ENCODE assay signal across 15 cellular contexts in genomic region chr12:127928615-127929014, GRCh38.
DNase-seq lines count a peak whose midpoint lies in the region; ATAC-seq and TF ChIP-seq lines count a peak whose summit lies in the region.
"Had no signal": no experiment of that assay in that cellular context is flagged by ENCODE, and none has a peak within 500 bp of the region (broad histone marks: within the 10 kb centered on the region; RNA-seq: fewer than 3 reads in every experiment).

No MANE protein-coding gene starts in this region.

- intact Hi-C loops in adrenal gland (cut with DNase I): loop anchor here in 1 of 2 donors (10.0 kb wide), 1 partner anchor 254 kb away; no protein-coding TSS in a partner anchor
- intact Hi-C loops in OCI-LY7 (cut with micrococcal nuclease; ENCODE audit: unreplicated experiment): no loop called here

- DNase-seq in EL (peak; percentile 51), adrenal gland (no peak), foreskin fibroblast (peak; percentile 4 to 54), retinal pigment epithelial cell (ENCODE audit: low read depth) (peak; percentile 43), OCI-LY7 (ENCODE audit: low spot score) (no peak)
- DNase-seq: central memory CD4-positive, alpha-beta T cell; DMS79 treated with DMSO at 0.1 percent for 48 hours; KG1; NCI-H1436 treated with DMSO at 0.1 percent for 48 hours; NCI-H510A; OCI-M1; trophoblast cell had no signal

- H2AFZ ChIP-seq in OCI-LY7 (ENCODE audit: low read length): no peak overlapping the region

- no peak for TF ChIP-seq POLR2A in adrenal gland (IDR thresholded peaks at IDR 0.05)

- H3K9me3 ChIP-seq in adrenal gland (replicated peaks in 1 of 3): no peaks in the 10 kb centered on the region
- no peaks in the 10 kb centered on the region for H3K9me3 ChIP-seq in OCI-LY7 (ENCODE audit: low read length)

- no peak overlapping the region for H3K4me2 ChIP-seq in OCI-LY7 (ENCODE audit: low read length)

- ATAC-seq in GM21528 (IDR thresholded peaks at IDR 0.05; ENCODE audit: low FRiP score, unreplicated experiment): no peak
- no peak for ATAC-seq in GM19467 (IDR thresholded peaks at IDR 0.05; ENCODE audit: unreplicated experiment)
- ATAC-seq in GM18868 (IDR thresholded peaks at IDR 0.05; ENCODE audit: unreplicated experiment): no peak

- peak overlapping the region in 3 of 5 donors; percentile 46 to 72 (median 62) for H3K27ac ChIP-seq in adrenal gland
- no peak overlapping the region for H3K27ac ChIP-seq in OCI-LY7 (ENCODE audit: low read depth, low read length, poor library complexity, severe bottlenecking)

- POLR2A ChIA-PET in OCI-LY7 (lab: Charles Lee): no interaction called here

- BruUV-seq in OCI-LY7 (replicated peaks; lab: Mats Ljungman, UMichigan): no TSS peak

- no peaks in the 10 kb centered on the region for H3K9me2 ChIP-seq in OCI-LY7 (ENCODE audit: insufficient read depth, low read length)

- no peaks in the 10 kb centered on the region for H3K79me2 ChIP-seq in OCI-LY7 (ENCODE audit: insufficient read depth, low read depth, low read length)

- no peaks in the 10 kb centered on the region for H3K36me3 ChIP-seq in adrenal gland (replicated peaks in 1 of 2)
- H3K36me3 ChIP-seq in OCI-LY7 (ENCODE audit: insufficient read depth, low read length): no peaks in the 10 kb centered on the region

- WGBS in adrenal gland, 4 donors: 5 to 17% (median 16%) methylated on average over 2 of the region's 2 CpGs

- TF ChIP-seq CTCF in adrenal gland (IDR thresholded peaks at IDR 0.05): no peak
- TF ChIP-seq CTCF in foreskin fibroblast (IDR thresholded peaks at IDR 0.05; ENCODE audit: low read depth, low read length): no peak
- TF ChIP-seq CTCF in retinal pigment epithelial cell (conservative IDR thresholded peaks at IDR 0.05; ENCODE audit: low read depth, low read length): no peak
- TF ChIP-seq CTCF in OCI-LY7 (conservative IDR thresholded peaks at IDR 0.05; ENCODE audit: low read length): no peak

- CTCF ChIA-PET in OCI-LY7 (lab: Charles Lee; ENCODE audit: unreplicated experiment): no interaction called here

- H3K27me3 ChIP-seq in adrenal gland: no peaks in the 10 kb centered on the region

- peaks cover 5 to 31% of the 10 kb centered on the region in 2 donors for H3K4me1 ChIP-seq in adrenal gland (replicated peaks in 1 of 2)
- H3K4me1 ChIP-seq in OCI-LY7 (ENCODE audit: insufficient read depth, low read length, poor library complexity, severe bottlenecking): no peaks in the 10 kb centered on the region

- H4K20me1 ChIP-seq in OCI-LY7 (ENCODE audit: insufficient read depth, low read length): no peaks in the 10 kb centered on the region

- H3K4me3 ChIP-seq in adrenal gland (no peak overlapping the region), foreskin fibroblast (ENCODE audit: low read depth in 1 of 2, low read length in 2 of 2) (no peak overlapping the region), retinal pigment epithelial cell (ENCODE audit: low read length) (no peak overlapping the region), OCI-LY7 (ENCODE audit: low read depth, low read length, poor library complexity, severe bottlenecking) (no peak overlapping the region)

Comparison
In these comparisons a context has a peak if more than half of its experiments do, and no peak if none do; other contexts are left out.
1. DNase-seq: peak in EL (single experiment), foreskin fibroblast (2 of 2) and retinal pigment epithelial cell (single experiment); none in adrenal gland (0 of 7) and OCI-LY7 (single experiment).